In the genomic region with DNA sequence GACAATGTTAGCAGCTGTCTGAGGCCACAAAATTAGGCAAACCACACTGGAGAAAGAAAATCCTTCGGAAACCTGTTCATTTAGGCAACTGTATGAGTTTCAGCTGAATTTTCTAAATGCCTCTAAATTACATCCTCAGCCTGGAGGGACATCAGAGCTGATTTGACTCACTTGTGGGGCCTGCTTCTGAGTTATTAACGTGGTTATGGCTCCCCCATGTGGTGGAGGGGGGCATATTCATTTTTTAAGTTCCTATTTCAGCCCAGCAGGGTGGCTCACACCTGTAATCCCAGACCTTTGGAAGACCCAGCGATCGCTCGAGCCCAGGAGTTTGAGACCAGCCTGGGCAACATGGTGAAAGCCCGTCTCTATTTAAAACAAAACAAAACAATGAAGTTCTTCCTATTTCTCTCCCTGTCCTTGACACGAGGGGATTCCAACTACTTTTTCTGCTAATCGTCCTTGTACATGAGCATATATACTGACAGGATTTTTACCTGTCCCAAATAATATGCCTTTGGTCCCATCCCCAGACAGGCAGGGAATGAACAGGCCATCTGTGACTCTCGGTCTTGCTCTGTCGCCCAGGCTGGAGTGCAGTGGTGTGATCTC, we compare ENCODE assay signal across 8 cellular contexts. TPM values are rescaled to one million over a fixed set of nuclear protein-coding genes. Genes with fewer than 3 reads are reported as not detected.
DNase-seq lines count a peak whose midpoint lies in the region; ATAC-seq and TF ChIP-seq lines count a peak whose summit lies in the region.

No MANE protein-coding gene starts in this region.

- H3K4me3 ChIP-seq in neural progenitor cell: no peak overlapping the region

- H3K9me3 Mint-ChIP-seq in activated T-cell treated with anti-CD3 and anti-CD28 coated beads, Interleukin-2, amount 50 U/mL, for 72 hours: no peaks in the 10 kb centered on the region
- H3K9me3 Mint-ChIP-seq in neural progenitor cell: no peaks in the 10 kb centered on the region

- no peaks in the 10 kb centered on the region for H3K9me3 ChIP-seq in neural progenitor cell (ENCODE audit: low read depth)

- H3K27ac Mint-ChIP-seq in activated T-cell treated with anti-CD3 and anti-CD28 coated beads, Interleukin-2, amount 50 U/mL, for 72 hours: no peak overlapping the region
- peak overlapping the region; percentile 42 for H3K27ac Mint-ChIP-seq in neural progenitor cell

- H3K9ac ChIP-seq in neural progenitor cell: no peak overlapping the region

- H4K20me1 ChIP-seq in neural progenitor cell (ENCODE audit: low read depth): no peaks in the 10 kb centered on the region

- DNase-seq in DMS79 treated with DMSO at 0.1 percent for 48 hours (lab: John Stamatoyannopoulos, UW) (peak; percentile 59), Kasumi-1 (lab: John Stamatoyannopoulos, UW) (peak; percentile 60 to 66), RPMI7951 (ENCODE audit: low read depth) (peak; percentile 78), fibroblast of peridontal ligament (ENCODE audit: extremely low read depth) (peak; percentile 79), neural progenitor cell (ENCODE audit: low spot score) (peak; percentile 89), superior temporal gyrus (ENCODE audit: extremely low spot score) (peak; percentile 92)
- peak; percentile 70 to 83 for DNase-seq in activated T-cell treated with anti-CD3 and anti-CD28 coated beads, Interleukin-2, amount 50 U/mL, for 72 hours

- H3K79me2 ChIP-seq in neural progenitor cell (ENCODE audit: low read depth): no peaks in the 10 kb centered on the region

- no peaks in the 10 kb centered on the region for H3K36me3 Mint-ChIP-seq in activated T-cell treated with anti-CD3 and anti-CD28 coated beads, Interleukin-2, amount 50 U/mL, for 72 hours (ENCODE audit: insufficient read depth in 2 of 2)
- H3K36me3 Mint-ChIP-seq in neural progenitor cell: no peaks in the 10 kb centered on the region

- peak; percentile 93 for TF ChIP-seq CTCF in neural progenitor cell (IDR thresholded peaks at IDR 0.05)

- no peak overlapping the region for H2AFZ ChIP-seq in neural progenitor cell (replicated peaks)

- H3K27me3 Mint-ChIP-seq in activated T-cell treated with anti-CD3 and anti-CD28 coated beads, Interleukin-2, amount 50 U/mL, for 72 hours (ENCODE audit: low read depth): peaks cover 72% of the 10 kb centered on the region
- peaks cover 2% of the 10 kb centered on the region for H3K27me3 Mint-ChIP-seq in neural progenitor cell (ENCODE audit: insufficient read depth, low read depth)

- H3F3A ChIP-seq in neural progenitor cell (ENCODE audit: low read depth): no peaks in the 10 kb centered on the region

- ATAC-seq in activated T-cell treated with anti-CD3 and anti-CD28 coated beads, Interleukin-2, amount 50 U/mL, for 72 hours (replicated peaks in 1 of 2): peak; percentile 55 to 69
- no peak for ATAC-seq in HG02759 (IDR thresholded peaks at IDR 0.05; ENCODE audit: unreplicated experiment)

- no peak overlapping the region for H3K4me3 Mint-ChIP-seq in activated T-cell treated with anti-CD3 and anti-CD28 coated beads, Interleukin-2, amount 50 U/mL, for 72 hours
- no peak overlapping the region for H3K4me3 Mint-ChIP-seq in neural progenitor cell

- no peaks in the 10 kb centered on the region for H3K36me3 ChIP-seq in neural progenitor cell

- H3K4me1 ChIP-seq in neural progenitor cell: peaks cover 3% of the 10 kb centered on the region

- no peaks in the 10 kb centered on the region for H3K27me3 ChIP-seq in neural progenitor cell

- H3K27ac ChIP-seq in neural progenitor cell: no peak overlapping the region

- H3K4me1 Mint-ChIP-seq in activated T-cell treated with anti-CD3 and anti-CD28 coated beads, Interleukin-2, amount 50 U/mL, for 72 hours (ENCODE audit: low read depth): peaks cover 27% of the 10 kb centered on the region
- H3K4me1 Mint-ChIP-seq in neural progenitor cell: no peaks in the 10 kb centered on the region

- no peak overlapping the region for H3K4me2 ChIP-seq in neural progenitor cell

RNA-seq across cellular contexts. Expression of a gene that starts 31.5 kb away (rescaled TPM):
- under 0.01 TPM in 1 of 2 replicates, not detected in the other for total RNA-seq in RPMI7951 (2014; rRNA removed; shearing (Covaris generic))
- total RNA-seq in activated T-cell treated with anti-CD3 and anti-CD28 coated beads, Interleukin-2, amount 50 U/mL, for 72 hours: not detected
- total RNA-seq in neural progenitor cell (ENCODE audit: low replicate concordance): 6.7 and 18.0 TPM in 2 replicates

RNA-seq across cellular contexts. Expression of a gene that starts 35.8 kb away (rescaled TPM):
- total RNA-seq in RPMI7951 (2014; rRNA removed; shearing (Covaris generic)): not detected in 2 replicates
- not detected for total RNA-seq in activated T-cell treated with anti-CD3 and anti-CD28 coated beads, Interleukin-2, amount 50 U/mL, for 72 hours
- not detected in 2 replicates for total RNA-seq in neural progenitor cell (ENCODE audit: low replicate concordance)
